In genomic region chr5:119943148-119943547, GRCh38 we compare ENCODE assay signal across 14 cellular contexts.
DNase-seq lines count a peak whose midpoint lies in the region; FAIRE-seq and TF ChIP-seq lines count a peak whose summit lies in the region.
"Had no signal": no experiment of that assay in that cellular context is flagged by ENCODE, and none has a peak within 500 bp of the region (broad histone marks: within the 10 kb centered on the region; RNA-seq: fewer than 3 reads in every experiment).

No MANE protein-coding gene starts in this region.

- no peak overlapping the region for H3K27ac ChIP-seq in small intestine (ENCODE audit: low read depth in 1 of 2, low read length in 1 of 2)
- H3K27ac ChIP-seq: suprapubic skin had no signal

- POLR2A ChIA-PET in AG04449 (lab: Yijun Ruan, JAX), result no interaction called here

- DNase-seq in AG04449 (ENCODE audit: low read depth, low spot score) (peak; percentile 1), HFF-Myc (ENCODE audit: extremely low read depth, low read depth) (peak; percentile 3), hepatic stellate cell (ENCODE audit: low spot score) (peak; percentile 0), small intestine (no peak), urothelium cell line (ENCODE audit: low spot score) (no peak)
- DNase-seq in activated T-helper 1 cell treated with anti-CD3 and anti-CD28 coated beads, Interleukin-12 subunit alpha, Interleukin-12 subunit beta, Interleukin-2, Interleukin-4 antibody, amounts not matched to agents 30 ng/mL and 10 ng/mL and 1 ng/mL, durations not matched to agents 14 hours and 24 hours and 36 hours (ENCODE audit: low spot score), result no peak
- DNase-seq in stimulated activated naive CD4-positive, alpha-beta T cell treated with Interleukin-2 at 50 U/mL for 16 hours (lab: John Stamatoyannopoulos, UW), result no peak
- DNase-seq: MM.1S; NCI-H748 treated with DMSO at 0.1 percent for 48 hours; stimulated activated CD4-positive, alpha-beta T cell treated with anti-CD3 and anti-CD28 coated beads, Interleukin-4, amount 100 ng/mL, for 1 hour had no signal

- H3K36me3 ChIP-seq in small intestine (ENCODE audit: control insufficient read depth in 2 of 2, insufficient read depth in 2 of 2, low read length in 2 of 2), result no peaks in the 10 kb centered on the region
- H3K36me3 ChIP-seq: suprapubic skin had no signal

- no peak for TF ChIP-seq CTCF in AG04449 (IDR thresholded peaks at IDR 0.05; ENCODE audit: insufficient read depth, low read length, missing control alignments)
- TF ChIP-seq CTCF in HFF-Myc (IDR thresholded peaks at IDR 0.05; ENCODE audit: low read depth, low read length, missing control alignments), result no peak
- TF ChIP-seq CTCF in WI38 (IDR thresholded peaks at IDR 0.05; ENCODE audit: low read depth, low read length), result peak; percentile 10; the same call in 1 of the 2 replicates

- CTCF ChIA-PET in AG04449 (lab: Yijun Ruan, JAX), result interaction anchor here (1.1 to 1.9 kb wide), 4 partner anchors 511 to 874 kb away, joined by 3 to 7 read pairs (median 6); no protein-coding TSS in a partner anchor

- H3K4me1 ChIP-seq in small intestine (ENCODE audit: control insufficient read depth in 2 of 2, insufficient read depth in 1 of 2, low read depth in 1 of 2, low read length in 1 of 2), result no peaks in the 10 kb centered on the region
- H3K4me1 ChIP-seq: suprapubic skin had no signal

- H3K27ac Mint-ChIP-seq in activated T-helper 1 cell treated with anti-CD3 and anti-CD28 coated beads, Interleukin-12 subunit alpha, Interleukin-12 subunit beta, Interleukin-2, Interleukin-4 antibody, amounts not matched to agents 30 ng/mL and 10 ng/mL and 1 ng/mL, durations not matched to agents 14 hours and 24 hours and 36 hours, result no peak overlapping the region

- H3K9me3 Mint-ChIP-seq in activated T-helper 1 cell treated with anti-CD3 and anti-CD28 coated beads, Interleukin-12 subunit alpha, Interleukin-12 subunit beta, Interleukin-2, Interleukin-4 antibody, amounts not matched to agents 30 ng/mL and 10 ng/mL and 1 ng/mL, durations not matched to agents 14 hours and 24 hours and 36 hours, result no peaks in the 10 kb centered on the region

- H3K36me3 Mint-ChIP-seq in activated T-helper 1 cell treated with anti-CD3 and anti-CD28 coated beads, Interleukin-12 subunit alpha, Interleukin-12 subunit beta, Interleukin-2, Interleukin-4 antibody, amounts not matched to agents 30 ng/mL and 10 ng/mL and 1 ng/mL, durations not matched to agents 14 hours and 24 hours and 36 hours (ENCODE audit: low read depth), result no peaks in the 10 kb centered on the region

- no peaks in the 10 kb centered on the region for H3K9me3 ChIP-seq in small intestine (ENCODE audit: control insufficient read depth, low read depth)
- H3K9me3 ChIP-seq: suprapubic skin had no signal

- no peak overlapping the region for H3K4me3 Mint-ChIP-seq in activated T-helper 1 cell treated with anti-CD3 and anti-CD28 coated beads, Interleukin-12 subunit alpha, Interleukin-12 subunit beta, Interleukin-2, Interleukin-4 antibody, amounts not matched to agents 30 ng/mL and 10 ng/mL and 1 ng/mL, durations not matched to agents 14 hours and 24 hours and 36 hours
- H3K4me3 Mint-ChIP-seq: neural crest cell had no signal

- no peak overlapping the region for H3K4me3 ChIP-seq in AG04449 (ENCODE audit: low read depth, low read length)
- no peak overlapping the region for H3K4me3 ChIP-seq in HFF-Myc (replicated peaks; ENCODE audit: low read depth, low read length)
- no peak overlapping the region for H3K4me3 ChIP-seq in WI38 (ENCODE audit: low read depth, low read length)
- H3K4me3 ChIP-seq in small intestine (ENCODE audit: low read depth in 1 of 2, low read length in 2 of 2), result no peak overlapping the region
- H3K4me3 ChIP-seq: suprapubic skin had no signal

- H3K27me3 ChIP-seq in small intestine (ENCODE audit: control insufficient read depth in 2 of 2, insufficient read depth in 2 of 2, low read length in 2 of 2), result no peaks in the 10 kb centered on the region
- H3K27me3 ChIP-seq: suprapubic skin had no signal

- no peaks in the 10 kb centered on the region for H3K4me1 Mint-ChIP-seq in activated T-helper 1 cell treated with anti-CD3 and anti-CD28 coated beads, Interleukin-12 subunit alpha, Interleukin-12 subunit beta, Interleukin-2, Interleukin-4 antibody, amounts not matched to agents 30 ng/mL and 10 ng/mL and 1 ng/mL, durations not matched to agents 14 hours and 24 hours and 36 hours (ENCODE audit: low read depth)
- H3K4me1 Mint-ChIP-seq: neural crest cell had no signal

- WGBS in small intestine, 3 donors, result 89 to 94% (median 91%) methylated on average over 2 of the region's 2 CpGs

- FAIRE-seq in small intestine (lab: Jason Lieb, UNC) (no peak), urothelium cell line (lab: Jason Lieb, UNC) (no peak)
- FAIRE-seq: TTC549 had no signal

- intact Hi-C loops in activated T-helper 1 cell treated with anti-CD3 and anti-CD28 coated beads, Interleukin-12 subunit alpha, Interleukin-12 subunit beta, Interleukin-2, Interleukin-4 antibody, amounts not matched to agents 30 ng/mL and 10 ng/mL and 1 ng/mL, durations not matched to agents 14 hours and 24 hours and 36 hours (cut with micrococcal nuclease), result no loop called here

- H3K27me3 Mint-ChIP-seq in activated T-helper 1 cell treated with anti-CD3 and anti-CD28 coated beads, Interleukin-12 subunit alpha, Interleukin-12 subunit beta, Interleukin-2, Interleukin-4 antibody, amounts not matched to agents 30 ng/mL and 10 ng/mL and 1 ng/mL, durations not matched to agents 14 hours and 24 hours and 36 hours (ENCODE audit: insufficient read depth), result no peaks in the 10 kb centered on the region

Comparison
In these comparisons a context has a peak if more than half of its experiments do, and no peak if none do; other contexts are left out.
1. DNase-seq: peak in AG04449 (single experiment), HFF-Myc (single experiment) and hepatic stellate cell (single experiment); none in small intestine (single experiment), activated T-helper 1 cell treated with anti-CD3 and anti-CD28 coated beads, Interleukin-12 subunit alpha, Interleukin-12 subunit beta, Interleukin-2, Interleukin-4 antibody, amounts not matched to agents 30 ng/mL and 10 ng/mL and 1 ng/mL, durations not matched to agents 14 hours and 24 hours and 36 hours (single experiment), urothelium cell line (single experiment) and stimulated activated naive CD4-positive, alpha-beta T cell treated with Interleukin-2 at 50 U/mL for 16 hours (single experiment).